Comparison of ENCODE assay signal across 18 cellular contexts in genomic region chr5:145917288-145917687, GRCh38. TPM values are rescaled to one million over a fixed set of nuclear protein-coding genes. Genes with fewer than 3 reads are reported as not detected.
DNase-seq lines count a peak whose midpoint lies in the region; ATAC-seq, FAIRE-seq and TF ChIP-seq lines count a peak whose summit lies in the region.
"Had no signal": no experiment of that assay in that cellular context is flagged by ENCODE, and none has a peak within 500 bp of the region (broad histone marks: within the 10 kb centered on the region; RNA-seq: fewer than 3 reads in every experiment).

No MANE protein-coding gene starts in this region.

- DNase-seq in Right ventricle myocardium superior (no peak), right atrium auricular region (ENCODE audit: low spot score) (no peak), bronchial epithelial cell (ENCODE audit: low read depth) (peak; percentile 60), left lung (no peak), upper lobe of right lung (no peak), suprapubic skin (ENCODE audit: low spot score in 2 of 2) (no peak), thyroid gland (no peak), epidermal melanocyte (ENCODE audit: insufficient read length, low spot score) (no peak)
- DNase-seq: DMS 273 treated with DMSO at 0.1 percent for 48 hours, H7, NCI-H1436, NCI-H2081, NCI-H774, PC-9 had no signal

- H3K27me3 ChIP-seq in right atrium auricular region (no peaks in the 10 kb centered on the region), bronchial epithelial cell (ENCODE audit: control insufficient read depth, insufficient read depth, low read length) (no peaks in the 10 kb centered on the region), left lung (no peaks in the 10 kb centered on the region), upper lobe of right lung (no peaks in the 10 kb centered on the region), suprapubic skin (no peaks in the 10 kb centered on the region), thyroid gland (no peaks in the 10 kb centered on the region)

- no peak for TF ChIP-seq EP300 in suprapubic skin (IDR thresholded peaks at IDR 0.05)

- peak; percentile 84 for FAIRE-seq in bronchial epithelial cell (lab: Jason Lieb, UNC)
- FAIRE-seq: A204.1, K562 had no signal

- no peaks in the 10 kb centered on the region for H3K9me3 ChIP-seq in right atrium auricular region
- H3K9me3 ChIP-seq in left lung: no peaks in the 10 kb centered on the region
- no peaks in the 10 kb centered on the region for H3K9me3 ChIP-seq in upper lobe of right lung
- no peaks in the 10 kb centered on the region for H3K9me3 ChIP-seq in suprapubic skin
- no peaks in the 10 kb centered on the region for H3K9me3 ChIP-seq in thyroid gland

- TF ChIP-seq POLR2A in suprapubic skin (IDR thresholded peaks at IDR 0.05): no peak
- TF ChIP-seq POLR2A in thyroid gland (IDR thresholded peaks at IDR 0.05): no peak

- H3K4me3 ChIP-seq in right atrium auricular region (no peak overlapping the region), bronchial epithelial cell (ENCODE audit: low read depth, low read length) (no peak overlapping the region), left lung (no peak overlapping the region), upper lobe of right lung (no peak overlapping the region), suprapubic skin (no peak overlapping the region), thyroid gland (replicated peaks in 1 of 3) (no peak overlapping the region)
- H3K4me3 ChIP-seq: K562, PC-9 had no signal

- intact Hi-C loops in Right ventricle myocardium superior (cut with DNase I) (no loop called here), left lung (cut with DNase I) (no loop called here), upper lobe of right lung (cut with DNase I) (no loop called here), thyroid gland (cut with DNase I) (no loop called here)

- no peaks in the 10 kb centered on the region for H3K36me3 ChIP-seq in right atrium auricular region
- no peaks in the 10 kb centered on the region for H3K36me3 ChIP-seq in bronchial epithelial cell (ENCODE audit: control insufficient read depth, insufficient read depth, low read length)
- no peaks in the 10 kb centered on the region for H3K36me3 ChIP-seq in left lung
- no peaks in the 10 kb centered on the region for H3K36me3 ChIP-seq in upper lobe of right lung
- no peaks in the 10 kb centered on the region for H3K36me3 ChIP-seq in suprapubic skin
- H3K36me3 ChIP-seq in thyroid gland: no peaks in the 10 kb centered on the region

- H3K4me1 ChIP-seq in right atrium auricular region (peaks cover 0 to 7% of the 10 kb centered on the region in 2 donors), left lung (no peaks in the 10 kb centered on the region), upper lobe of right lung (no peaks in the 10 kb centered on the region), suprapubic skin (peaks cover 4% of the 10 kb centered on the region), thyroid gland (no peaks in the 10 kb centered on the region)

- ATAC-seq in Right ventricle myocardium superior (ENCODE audit: poor library complexity) (peak; percentile 40), left lung (peak; percentile 80), upper lobe of right lung (peak; percentile 41)
- ATAC-seq: K562 had no signal

- peak overlapping the region in 1 of 2 donors; percentile 45 for H3K27ac ChIP-seq in right atrium auricular region
- no peak overlapping the region for H3K27ac ChIP-seq in left lung
- H3K27ac ChIP-seq in upper lobe of right lung: no peak overlapping the region
- no peak overlapping the region for H3K27ac ChIP-seq in suprapubic skin
- H3K27ac ChIP-seq in thyroid gland: no peak overlapping the region
- H3K27ac ChIP-seq: PC-9 had no signal

- no peak for TF ChIP-seq CTCF in right atrium auricular region (IDR thresholded peaks at IDR 0.05)
- no peak for TF ChIP-seq CTCF in bronchial epithelial cell (IDR thresholded peaks at IDR 0.05; ENCODE audit: insufficient read depth, low read length, severe bottlenecking)
- no peak for TF ChIP-seq CTCF in left lung (IDR thresholded peaks at IDR 0.05)
- TF ChIP-seq CTCF in upper lobe of right lung (IDR thresholded peaks at IDR 0.05): no peak
- no peak for TF ChIP-seq CTCF in suprapubic skin (IDR thresholded peaks at IDR 0.05)
- TF ChIP-seq CTCF in thyroid gland (IDR thresholded peaks at IDR 0.05): no peak

RNA-seq across cellular contexts. Expression of gene SH3RF2, which starts 19.1 kb away (rescaled TPM):
- total RNA-seq in Right ventricle myocardium superior (309 TPM), right atrium auricular region (100 to 1,000 TPM in 1 of 2 donors, 10 to 100 TPM in 1; 41.2 to 272 TPM), bronchial epithelial cell (3.7 and 6.3 TPM in 2 replicates), left lung (10 to 100 TPM; 11.7 to 20.3 TPM), upper lobe of right lung (12.4 TPM), suprapubic skin (100 to 1,000 TPM; 129 to 334 (median 160) TPM), thyroid gland (10 to 100 TPM in 3 of 4 donors, 1 to 10 TPM in 1; 3.1 to 20.8 (median 14.3) TPM)
- total RNA-seq: K562 had no signal

RNA-seq across cellular contexts. Expression of gene GRXCR2, which starts 44.5 kb away (rescaled TPM):
- total RNA-seq in Right ventricle myocardium superior (9.6 TPM), right atrium auricular region (1 to 10 TPM in 1 of 2 donors, under 1 TPM in 1; 0.24 to 1.0 TPM), bronchial epithelial cell (not detected in 2 replicates), left lung (not detected), upper lobe of right lung (not detected), suprapubic skin (under 1 TPM in 2 of 4 donors, not detected in 2; 0.47 to 0.76 TPM), thyroid gland (under 1 TPM in 1 of 4 donors, not detected in 3; 0.13 TPM)
- total RNA-seq: H7, K562, NCI-H460, PC-9, SK-MEL-5 had no signal
